In the genomic region with DNA sequence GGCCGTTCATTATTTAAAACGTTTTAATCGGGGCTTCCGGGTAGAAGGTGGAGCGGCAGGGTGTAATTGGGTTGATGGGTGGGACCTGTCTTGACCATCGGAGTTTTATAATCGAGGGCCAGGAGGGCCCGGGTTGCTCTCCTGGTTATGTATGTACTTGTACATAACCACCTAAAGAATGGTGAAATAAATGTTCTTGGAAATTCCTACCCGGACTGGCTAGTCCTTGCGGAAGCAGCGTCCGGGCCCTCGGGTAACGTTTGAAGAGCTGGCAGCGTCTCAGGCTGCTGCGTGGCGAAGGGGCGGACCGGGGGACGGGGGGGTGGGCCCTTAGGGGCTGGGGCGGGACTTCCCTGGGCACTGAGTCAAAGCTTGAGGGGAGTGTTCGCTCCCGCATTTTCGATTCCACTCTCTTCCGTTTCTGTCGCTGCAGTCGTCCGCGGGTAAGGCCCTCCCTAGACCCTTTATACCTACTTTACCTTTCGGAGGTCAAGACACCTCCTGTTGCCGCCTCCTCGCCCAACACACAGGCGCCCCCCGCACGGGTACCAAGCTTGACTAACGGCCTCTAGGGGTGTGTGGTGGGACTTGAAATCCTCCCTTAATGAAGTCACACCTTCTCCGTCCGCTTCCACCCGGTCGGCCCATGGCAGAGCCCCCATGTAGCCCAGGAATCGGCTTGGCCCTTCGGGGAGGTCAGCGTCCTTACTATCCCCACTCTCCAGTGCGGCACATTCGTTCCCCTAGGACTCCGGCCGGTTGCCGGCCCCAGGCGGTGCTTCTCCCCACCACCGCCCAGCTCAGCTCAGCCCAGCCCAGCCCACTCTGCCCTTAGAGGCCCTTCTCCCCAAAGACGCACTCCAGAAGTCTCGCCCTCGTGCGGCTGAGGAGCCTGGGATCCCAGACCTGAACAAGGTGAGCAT, we compare ENCODE assay signal across 9 cellular contexts. TPM values are rescaled to one million over a fixed set of nuclear protein-coding genes. Genes with fewer than 3 reads are reported as not detected.
DNase-seq lines count a peak whose midpoint lies in the region; ATAC-seq and TF ChIP-seq lines count a peak whose summit lies in the region.
"Had no signal": no experiment of that assay in that cellular context is flagged by ENCODE, and none has a peak within 500 bp of the region (broad histone marks: within the 10 kb centered on the region; RNA-seq: fewer than 3 reads in every experiment).

A gene with protein sequence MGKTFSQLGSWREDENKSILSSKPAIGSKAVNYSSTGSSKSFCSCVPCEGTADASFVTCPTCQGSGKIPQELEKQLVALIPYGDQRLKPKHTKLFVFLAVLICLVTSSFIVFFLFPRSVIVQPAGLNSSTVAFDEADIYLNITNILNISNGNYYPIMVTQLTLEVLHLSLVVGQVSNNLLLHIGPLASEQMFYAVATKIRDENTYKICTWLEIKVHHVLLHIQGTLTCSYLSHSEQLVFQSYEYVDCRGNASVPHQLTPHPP (plus strand): TSS at position 396 of the 923 bp plus-strand sequence. CDS start 1,167 bp downstream, outside the sequence.

- H3K36me3 ChIP-seq in PC-9 (ENCODE audit: low read depth): peaks cover 15% of the 10 kb centered on the region; the same call in 1 of the 2 replicates
- H3K36me3 ChIP-seq in neutrophil: peaks cover 84% of the 10 kb centered on the region
- peaks cover 23 to 55% (median 44%) of the 10 kb centered on the region in 5 donors for H3K36me3 ChIP-seq in subcutaneous abdominal adipose tissue (ENCODE audit: control insufficient read depth in 5 of 5, insufficient read depth in 5 of 5, low read length in 5 of 5)

- peak; percentile 49 for TF ChIP-seq CTCF in PC-9 (conservative IDR thresholded peaks at IDR 0.05)
- peak; percentile 45 for TF ChIP-seq CTCF in foreskin keratinocyte (conservative IDR thresholded peaks at IDR 0.05)
- no peak for TF ChIP-seq CTCF in neutrophil (IDR thresholded peaks at IDR 0.05)

- H3K4me1 ChIP-seq in PC-9 (replicated peaks; ENCODE audit: insufficient read depth) (peaks cover 16% of the 10 kb centered on the region), foreskin keratinocyte (peaks cover 11% of the 10 kb centered on the region), neutrophil (ENCODE audit: control insufficient read depth in 1 of 2, insufficient read depth in 1 of 2, low read depth in 1 of 2, low read length in 1 of 2) (peaks cover 25 to 26% of the 10 kb centered on the region in 2 experiments), subcutaneous abdominal adipose tissue (ENCODE audit: control insufficient read depth in 5 of 5, insufficient read depth in 5 of 5, low read length in 5 of 5) (peaks cover 5 to 31% (median 20%) of the 10 kb centered on the region in 5 donors)

- BruUV-seq in PC-9 (replicated peaks; lab: Mats Ljungman, UMichigan): TSS peak; percentile 77

- intact Hi-C loops in PC-9 (cut with micrococcal nuclease; ENCODE audit: unreplicated experiment): no loop called here

- ATAC-seq in HG03097 (IDR thresholded peaks at IDR 0.05; ENCODE audit: low FRiP score, unreplicated experiment) (peak; percentile 50), foreskin keratinocyte (peak; percentile 85)

- no peaks in the 10 kb centered on the region for H3K9me3 ChIP-seq in PC-9 (ENCODE audit: insufficient read depth, low read depth)
- no peaks in the 10 kb centered on the region for H3K9me3 ChIP-seq in neutrophil
- H3K9me3 ChIP-seq in subcutaneous abdominal adipose tissue (ENCODE audit: control insufficient read depth in 5 of 5, low read length in 5 of 5): no peaks in the 10 kb centered on the region

- H2AFZ ChIP-seq in PC-9: peak within 1 kb of the TSS; percentile 90

- POLR2A ChIA-PET in PC-9 (lab: Charles Lee; ENCODE audit: unreplicated experiment): interaction anchor here (0.6 to 2.1 kb wide), 6 partner anchors 13 to 176 kb away, joined by 4 to 14 read pairs (median 6); no protein-coding TSS in a partner anchor

- H3K27me3 ChIP-seq in PC-9 (ENCODE audit: insufficient read depth, low read depth): no peaks in the 10 kb centered on the region
- no peaks in the 10 kb centered on the region for H3K27me3 ChIP-seq in foreskin keratinocyte
- no peaks in the 10 kb centered on the region for H3K27me3 ChIP-seq in neutrophil
- no peaks in the 10 kb centered on the region for H3K27me3 ChIP-seq in subcutaneous abdominal adipose tissue (ENCODE audit: control insufficient read depth in 5 of 5, insufficient read depth in 4 of 5, low read length in 5 of 5)

- no peaks in the 10 kb centered on the region for H3K79me2 ChIP-seq in PC-9 (ENCODE audit: low read depth)

- no peaks in the 10 kb centered on the region for H3K9me2 ChIP-seq in PC-9 (ENCODE audit: insufficient read depth)

- peak; percentile 59 for DNase-seq in NK-92 treated with Interleukin-12 subunit alpha and Interleukin-12 subunit beta, amount 100 ng/mL, for 24 hours (lab: John Stamatoyannopoulos, UW)
- DNase-seq in NK-92 (lab: John Stamatoyannopoulos, UW; ENCODE audit: unreplicated experiment): no peak
- DNase-seq in PC-9: peak; percentile 71 to 83
- DNase-seq in activated effector memory CD4-positive, alpha-beta T cell treated with anti-CD3 and anti-CD28 coated beads, Interleukin-2, amount 50 U/mL, for 16 hours: peak; percentile 90
- DNase-seq in foreskin keratinocyte: peak; percentile 45 to 77

- peak within 1 kb of the TSS; percentile 70 for H3K4me3 ChIP-seq in PC-9
- H3K4me3 ChIP-seq in neutrophil (ENCODE audit: low read depth in 1 of 2, low read length in 1 of 2): peak within 1 kb of the TSS; percentile 22 to 47
- peak within 1 kb of the TSS; percentile 78 to 86 (median 81) for H3K4me3 ChIP-seq in subcutaneous abdominal adipose tissue (ENCODE audit: low read depth in 1 of 5, low read length in 5 of 5)

- peak within 1 kb of the TSS; percentile 86 for H3K4me2 ChIP-seq in PC-9

- CTCF ChIA-PET in PC-9 (lab: Charles Lee): interaction anchor here (1.2 kb wide), 1 partner anchor 104 kb away, joined by 4 read pairs; no protein-coding TSS in a partner anchor

- H3K9ac ChIP-seq in subcutaneous abdominal adipose tissue (ENCODE audit: low read length in 5 of 5): peak within 1 kb of the TSS; percentile 78 to 93 (median 92)

- no peaks in the 10 kb centered on the region for H4K20me1 ChIP-seq in PC-9 (ENCODE audit: insufficient read depth)

- H3K27ac ChIP-seq in PC-9 (peak within 1 kb of the TSS; percentile 60), foreskin keratinocyte (peak within 1 kb of the TSS; percentile 64), neutrophil (peak within 1 kb of the TSS; percentile 69), subcutaneous abdominal adipose tissue (ENCODE audit: low read depth, low read length) (peak within 1 kb of the TSS; percentile 45)
- H3K27ac ChIP-seq: C4-2B had no signal

- H3F3A ChIP-seq in PC-9 (ENCODE audit: insufficient read depth, low read depth): peaks cover 31% of the 10 kb centered on the region

RNA-seq across cellular contexts. Expression of the gene that starts here (rescaled TPM):
- total RNA-seq in PC-9 (2021) (8.3 and 8.6 TPM in 2 replicates), foreskin keratinocyte (1.6 and 2.6 TPM in 2 replicates)
- 1.2 TPM in 2 replicates for polyA plus RNA-seq in foreskin keratinocyte
